18 cellular contexts compared by ENCODE assay signal in genomic region chr12:75578546-75578945, GRCh38.
"Had no signal": no experiment of that assay in that cellular context is flagged by ENCODE, and none has a peak within 500 bp of the region (broad histone marks: within the 10 kb centered on the region; RNA-seq: fewer than 3 reads in every experiment).

No MANE protein-coding gene starts in this region.

- DNase-seq: activated CD4-positive, alpha-beta memory T cell treated with anti-CD3 and anti-CD28 coated beads, Interleukin-2, amount 10 ng/mL, durations not matched to agents 7 days and 5 days; activated CD4-positive, alpha-beta T cell treated with anti-CD3 and anti-CD28 coated beads for 4 hours; activated effector memory CD4-positive, alpha-beta T cell treated with Interleukin-2 at 50 U/mL for 16 hours; activated T-cell treated with anti-CD3 and anti-CD28 coated beads, Interleukin-2, amount 50 U/mL, for 4 hours; dorsolateral prefrontal cortex; islet precursor cell; left lung; mucosa of descending colon; naive thymus-derived CD4-positive, alpha-beta T cell; ovary; stimulated activated CD4-positive, alpha-beta T cell treated with anti-CD3 and anti-CD28 coated beads, Interleukin-12 subunit alpha, Interleukin-12 subunit beta, amount 100 ng/mL, for 4 hours; stimulated activated CD4-positive, alpha-beta T cell treated with anti-CD3 and anti-CD28 coated beads, Interleukin-2, amount 100 ng/mL, for 24 hours; stomach; testis; upper lobe of left lung; WERI-Rb-1 had no signal

- H3K9me3 Mint-ChIP-seq: activated CD4-positive, alpha-beta memory T cell treated with anti-CD3 and anti-CD28 coated beads, Interleukin-2, amount 10 ng/mL, durations not matched to agents 7 days and 5 days; activated naive CD4-positive, alpha-beta T cell treated with anti-CD3 and anti-CD28 coated beads, Interleukin-2, amount 50 U/mL, for 72 hours; activated T-cell treated with anti-CD3 and anti-CD28 coated beads, Interleukin-2, amount 50 U/mL, for 4 hours; memory B cell; naive thymus-derived CD4-positive, alpha-beta T cell had no signal

- H3K36me3 Mint-ChIP-seq: activated naive CD4-positive, alpha-beta T cell treated with anti-CD3 and anti-CD28 coated beads, Interleukin-2, amount 50 U/mL, for 72 hours; memory B cell; naive thymus-derived CD4-positive, alpha-beta T cell had no signal

- H3K27ac Mint-ChIP-seq: activated CD4-positive, alpha-beta memory T cell treated with anti-CD3 and anti-CD28 coated beads, Interleukin-2, amount 10 ng/mL, durations not matched to agents 7 days and 5 days; activated naive CD4-positive, alpha-beta T cell treated with anti-CD3 and anti-CD28 coated beads, Interleukin-2, amount 50 U/mL, for 72 hours; memory B cell; naive thymus-derived CD4-positive, alpha-beta T cell had no signal

- H3K27me3 Mint-ChIP-seq: memory B cell had no signal

- H3K4me3 Mint-ChIP-seq: activated CD4-positive, alpha-beta memory T cell treated with anti-CD3 and anti-CD28 coated beads, Interleukin-2, amount 10 ng/mL, durations not matched to agents 7 days and 5 days; activated T-cell treated with anti-CD3 and anti-CD28 coated beads, Interleukin-2, amount 50 U/mL, for 4 hours; memory B cell; naive thymus-derived CD4-positive, alpha-beta T cell had no signal

- H3K4me1 Mint-ChIP-seq: activated CD4-positive, alpha-beta memory T cell treated with anti-CD3 and anti-CD28 coated beads, Interleukin-2, amount 10 ng/mL, durations not matched to agents 7 days and 5 days; memory B cell; naive thymus-derived CD4-positive, alpha-beta T cell had no signal
